ENCODE assay signal across 8 cellular contexts in the genomic region with DNA sequence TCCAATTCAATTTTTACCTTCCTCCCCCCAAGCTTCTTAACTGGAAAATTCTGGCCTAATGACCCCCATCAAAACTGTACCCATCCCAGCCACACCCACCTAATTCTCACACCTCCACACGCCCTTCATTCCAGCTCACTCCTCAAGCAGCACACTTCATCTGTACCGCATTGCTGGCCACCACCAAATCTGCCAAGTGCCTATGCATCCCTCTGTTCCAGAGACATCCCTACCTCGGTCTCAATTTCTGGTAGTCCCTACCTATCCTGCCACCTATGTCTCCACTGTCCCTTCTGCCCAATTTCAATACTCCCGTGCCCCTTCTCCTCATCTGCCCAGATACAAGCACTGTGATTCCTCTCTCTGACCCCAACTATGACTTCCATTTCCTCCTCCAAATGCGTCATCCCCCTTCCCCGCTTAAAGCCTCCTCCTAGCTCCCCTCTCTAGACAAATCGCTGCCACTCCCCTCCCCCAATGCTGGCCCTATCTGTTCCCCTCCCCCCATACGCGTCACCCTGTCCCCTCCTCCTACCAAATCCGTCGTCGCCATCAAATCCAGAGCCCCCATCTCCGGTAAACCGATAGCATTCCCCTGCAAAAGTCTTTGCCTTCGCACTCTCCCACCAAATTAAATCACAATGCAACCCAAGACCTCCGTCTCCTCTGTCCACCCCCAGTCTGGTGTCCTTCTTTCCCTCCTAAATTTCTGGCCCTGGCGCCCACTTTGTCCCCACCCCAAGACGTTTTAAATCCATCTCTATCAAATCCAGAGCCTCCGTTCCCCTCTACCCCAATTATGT. TPM values are rescaled to one million over a fixed set of nuclear protein-coding genes. Genes with fewer than 3 reads are reported as not detected.
DNase-seq lines count a peak whose midpoint lies in the region; ATAC-seq, FAIRE-seq and TF ChIP-seq lines count a peak whose summit lies in the region.

No MANE protein-coding gene starts in this region.

- no peaks in the 10 kb centered on the region for H3K9me2 ChIP-seq in HCT116 (ENCODE audit: insufficient read depth)

- no peaks in the 10 kb centered on the region for H3K9me3 Mint-ChIP-seq in central memory CD8-positive, alpha-beta T cell
- no peaks in the 10 kb centered on the region for H3K9me3 Mint-ChIP-seq in mesothelial cell of epicardium

- 22% methylated on average over 16 of the region's 19 CpGs for WGBS in A549 (ENCODE audit: missing lambda C conversion rate)

- no peak for FAIRE-seq in A549 (lab: Jason Lieb, UNC)

- no peak for TF ChIP-seq RAD21 in A549 (conservative IDR thresholded peaks at IDR 0.05 in 1 of 2, IDR thresholded peaks at IDR 0.05 in 1 of 2)
- TF ChIP-seq RAD21 in HCT116 (IDR thresholded peaks at IDR 0.05; ENCODE audit: low read depth): no peak

- peaks cover 8% of the 10 kb centered on the region for H3K27me3 Mint-ChIP-seq in central memory CD8-positive, alpha-beta T cell
- no peaks in the 10 kb centered on the region for H3K27me3 Mint-ChIP-seq in mesothelial cell of epicardium (ENCODE audit: low read depth)

- H4K20me1 ChIP-seq in HCT116 (ENCODE audit: insufficient read depth): peaks cover 11% of the 10 kb centered on the region; the same call in 1 of the 2 replicates

- no peaks in the 10 kb centered on the region for H3K27me3 ChIP-seq in HCT116 (ENCODE audit: insufficient read depth, low read length)

- H3K4me1 ChIP-seq in A549 (peaks cover 25% of the 10 kb centered on the region), HCT116 (ENCODE audit: control insufficient read depth in 1 of 2, insufficient read depth in 2 of 2, low read length in 2 of 2) (peaks cover 7 to 28% of the 10 kb centered on the region in 2 experiments; a peak in 3 of 4 replicates)

- TF ChIP-seq EP300 in A549 (IDR thresholded peaks at IDR 0.05): no peak

- DNase-seq in A549 (ENCODE audit: low read depth in 1 of 2, low spot score in 1 of 2) (peak in 1 of 2 experiments; percentile 41), HCT116 (ENCODE audit: low read depth, low spot score) (peak; percentile 19), T-helper 2 cell (peak in 4 of 5 experiments; percentile 36 to 82 (median 53)), left kidney (ENCODE audit: low read depth, low spot score) (peak; percentile 77), mesothelial cell of epicardium (ENCODE audit: low spot score in 2 of 2, unreplicated experiment in 2 of 2) (no peak)
- peak; percentile 27 for DNase-seq in central memory CD8-positive, alpha-beta T cell (ENCODE audit: low spot score in 2 of 2)
- peak in 2 of 3 experiments; percentile 28 to 29 for DNase-seq in stimulated activated CD4-positive, alpha-beta T cell treated with anti-CD3 and anti-CD28 coated beads, TNF-alpha, amount 100 ng/mL, for 4 hours (ENCODE audit: low read depth in 3 of 3)

- peaks cover 2 to 16% of the 10 kb centered on the region in 2 experiments; a peak in 2 of 4 replicates for H3K36me3 ChIP-seq in HCT116 (ENCODE audit: control insufficient read depth in 1 of 2, insufficient read depth in 2 of 2, low read length in 2 of 2)

- peaks cover 62% of the 10 kb centered on the region for H3K79me2 ChIP-seq in HCT116 (ENCODE audit: insufficient read depth, low read length)

- POLR2A ChIA-PET in A549 (lab: Yijun Ruan, JAX): no interaction called here
- POLR2A ChIA-PET in HCT116 (lab: Charles Lee): no interaction called here

- intact Hi-C loops in HCT116 (cut with micrococcal nuclease): no loop called here

- no peak for ATAC-seq in A549
- peak; percentile 17; the same call in 1 of the 2 replicates for ATAC-seq in HCT116
- ATAC-seq in central memory CD8-positive, alpha-beta T cell (replicated peaks; ENCODE audit: extremely low read depth, poor library complexity, severe bottlenecking): no peak
- no peak for ATAC-seq in GM18858 (IDR thresholded peaks at IDR 0.05; ENCODE audit: unreplicated experiment)

- no TSS peak for BruUV-seq in HCT116 (replicated peaks; lab: Mats Ljungman, UMichigan)

- peaks cover 9% of the 10 kb centered on the region for H3K36me3 Mint-ChIP-seq in central memory CD8-positive, alpha-beta T cell (ENCODE audit: insufficient read depth)
- H3K36me3 Mint-ChIP-seq in mesothelial cell of epicardium: no peaks in the 10 kb centered on the region

- no peak overlapping the region for H3K27ac Mint-ChIP-seq in central memory CD8-positive, alpha-beta T cell (ENCODE audit: low read depth)
- H3K27ac Mint-ChIP-seq in mesothelial cell of epicardium: no peak overlapping the region

- H3K4me3 Mint-ChIP-seq in central memory CD8-positive, alpha-beta T cell: no peak overlapping the region
- H3K4me3 Mint-ChIP-seq in mesothelial cell of epicardium: no peak overlapping the region

- H3K27ac ChIP-seq in A549 (peak overlapping the region; percentile 98 to 100), HCT116 (ENCODE audit: low read depth, low read length) (peak overlapping the region; percentile 87)

- H3K9me3 ChIP-seq in A549 (no peaks in the 10 kb centered on the region), HCT116 (ENCODE audit: control insufficient read depth in 1 of 2, insufficient read depth in 1 of 2, low read depth in 1 of 2, low read length in 2 of 2) (no peaks in the 10 kb centered on the region)

- H3K9ac ChIP-seq in HCT116 (ENCODE audit: low read length): peak overlapping the region; percentile 99

- no peak for TF ChIP-seq POLR2A in A549 (IDR thresholded peaks at IDR 0.05; ENCODE audit: low read length)
- no peak for TF ChIP-seq POLR2A in HCT116 (IDR thresholded peaks at IDR 0.05; ENCODE audit: borderline replicate concordance, extremely low read depth, insufficient read depth, insufficient read length)

- H3K4me3 ChIP-seq in A549 (peak overlapping the region; percentile 100), HCT116 (replicated peaks in 1 of 2; ENCODE audit: low read depth in 1 of 2, low read length in 2 of 2) (peak overlapping the region; percentile 98)

- RAD21 ChIA-PET in HCT116 (lab: Charles Lee; ENCODE audit: low non-redundant PET in 1 of 2, low total read pairs in 2 of 2, uncharacterized antibody in 2 of 2, unreplicated experiment in 2 of 2): no interaction called here

- peaks cover 35% of the 10 kb centered on the region for H3K4me1 Mint-ChIP-seq in central memory CD8-positive, alpha-beta T cell
- peaks cover 35% of the 10 kb centered on the region for H3K4me1 Mint-ChIP-seq in mesothelial cell of epicardium

- H3K4me2 ChIP-seq in A549 (peak overlapping the region; percentile 96), HCT116 (ENCODE audit: low read length) (peak overlapping the region; percentile 97)

- CTCF ChIA-PET in A549 (lab: Yijun Ruan, JAX): no interaction called here
- CTCF ChIA-PET in HCT116 (lab: Charles Lee): no interaction called here

- TF ChIP-seq CTCF in A549 (IDR thresholded peaks at IDR 0.05) (no peak), HCT116 (IDR thresholded peaks at IDR 0.05 in 2 of 3, conservative IDR thresholded peaks at IDR 0.05 in 1 of 3; ENCODE audit: borderline replicate concordance in 1 of 3, insufficient read depth in 1 of 3, low read depth in 2 of 3, low read length in 2 of 3) (no peak), mesothelial cell of epicardium (IDR thresholded peaks at IDR 0.05; ENCODE audit: unreplicated experiment) (no peak)

- no peak overlapping the region for H2AFZ ChIP-seq in HCT116 (ENCODE audit: low read depth, low read length, poor library complexity, severe bottlenecking)

TF ChIP-seq in A549, 52 proteins besides CTCF, POLR2A, EP300 and RAD21 (continues in another document):
- TF ChIP-seq, protein P1, sequence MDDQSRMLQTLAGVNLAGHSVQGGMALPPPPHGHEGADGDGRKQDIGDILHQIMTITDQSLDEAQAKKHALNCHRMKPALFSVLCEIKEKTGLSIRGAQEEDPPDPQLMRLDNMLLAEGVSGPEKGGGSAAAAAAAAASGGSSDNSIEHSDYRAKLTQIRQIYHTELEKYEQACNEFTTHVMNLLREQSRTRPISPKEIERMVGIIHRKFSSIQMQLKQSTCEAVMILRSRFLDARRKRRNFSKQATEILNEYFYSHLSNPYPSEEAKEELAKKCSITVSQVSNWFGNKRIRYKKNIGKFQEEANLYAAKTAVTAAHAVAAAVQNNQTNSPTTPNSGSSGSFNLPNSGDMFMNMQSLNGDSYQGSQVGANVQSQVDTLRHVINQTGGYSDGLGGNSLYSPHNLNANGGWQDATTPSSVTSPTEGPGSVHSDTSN (IDR thresholded peaks at IDR 0.05): no peak

TF ChIP-seq in HCT116, 20 proteins besides CTCF, POLR2A, EP300 and RAD21 (continues in another document):
- TF ChIP-seq SIN3A (IDR thresholded peaks at IDR 0.05; ENCODE audit: low read depth): no peak
- no peak for TF ChIP-seq ZNF274 (IDR thresholded peaks at IDR 0.05; ENCODE audit: low read depth, low read length)
- TF ChIP-seq ZFX (IDR thresholded peaks at IDR 0.05): no peak
- TF ChIP-seq, protein P2, sequence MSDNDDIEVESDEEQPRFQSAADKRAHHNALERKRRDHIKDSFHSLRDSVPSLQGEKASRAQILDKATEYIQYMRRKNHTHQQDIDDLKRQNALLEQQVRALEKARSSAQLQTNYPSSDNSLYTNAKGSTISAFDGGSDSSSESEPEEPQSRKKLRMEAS (IDR thresholded peaks at IDR 0.05): no peak

RNA-seq across cellular contexts. Expression of a gene that starts 1.2 kb away (rescaled TPM):
- 65.4 and 69.4 TPM in 2 replicates for polyA plus RNA-seq in A549 (2011; rRNA removed)
- polyA plus RNA-seq in A549 (2012; cell fraction: cytosol; rRNA removed): 91.5 and 112 TPM in 2 replicates
- 117 and 143 TPM in 2 replicates for polyA plus RNA-seq in A549 (2012; cell fraction: nucleus; rRNA removed)
- polyA plus RNA-seq in A549 (2017; fragmentation: RNase III; extraction: RNeasy Plus Mini Kit Qiagen cat#74134 plus additional on column Dnase treatment): 99.8 to 112 TPM (median 111 TPM) in 3 replicates
- 86.0 and 88.0 TPM in 2 replicates for polyA minus RNA-seq in A549 (2011; rRNA and poly(A)+ RNA removed)
- 161 TPM for total RNA-seq in HCT116 (2021; ENCODE audit: unreplicated experiment)
- polyA plus RNA-seq in HCT116 (2012): 185 and 186 TPM in 2 replicates
- 148 to 153 TPM (median 151 TPM) in 3 replicates for total RNA-seq in mesothelial cell of epicardium

RNA-seq across cellular contexts. Expression of a gene that starts 20.7 kb away (rescaled TPM):
- polyA plus RNA-seq in A549 (2011; rRNA removed): not detected in 2 replicates
- polyA plus RNA-seq in A549 (2012; cell fraction: cytosol; rRNA removed): not detected in 2 replicates
- polyA plus RNA-seq in A549 (2012; cell fraction: nucleus; rRNA removed): 0.06 TPM in 1 of 2 replicates, not detected in the other
- polyA plus RNA-seq in A549 (2017; fragmentation: RNase III; extraction: RNeasy Plus Mini Kit Qiagen cat#74134 plus additional on column Dnase treatment): not detected in 3 replicates
- not detected in 2 replicates for polyA minus RNA-seq in A549 (2011; rRNA and poly(A)+ RNA removed)
- 0.10 TPM for total RNA-seq in HCT116 (2021; ENCODE audit: unreplicated experiment)
- polyA plus RNA-seq in HCT116 (2012): 0.22 and 0.41 TPM in 2 replicates
- total RNA-seq in mesothelial cell of epicardium: not detected in 3 replicates

RNA-seq across cellular contexts. Expression of a gene that starts 30.2 kb away (rescaled TPM):
- polyA plus RNA-seq in A549 (2011; rRNA removed) (not detected in 2 replicates), A549 (2017; fragmentation: RNase III; extraction: RNeasy Plus Mini Kit Qiagen cat#74134 plus additional on column Dnase treatment) (not detected in 3 replicates)
- polyA plus RNA-seq in A549 (2012; cell fraction: cytosol; rRNA removed): 0.05 TPM in 1 of 2 replicates, not detected in the other
- 0.02 TPM in 1 of 2 replicates, not detected in the other for polyA plus RNA-seq in A549 (2012; cell fraction: nucleus; rRNA removed)
- polyA minus RNA-seq in A549 (2011; rRNA and poly(A)+ RNA removed): not detected in 2 replicates
- total RNA-seq in HCT116 (2021; ENCODE audit: unreplicated experiment) (0.59 TPM), mesothelial cell of epicardium (not detected in 3 replicates)
- polyA plus RNA-seq in HCT116 (2012): 0.11 and 0.39 TPM in 2 replicates

Comparison
In these comparisons a context has a peak if more than half of its experiments do, and no peak if none do; other contexts are left out.
1. DNase-seq: peak in HCT116 (single experiment), T-helper 2 cell (4 of 5), central memory CD8-positive, alpha-beta T cell (2 of 2), left kidney (single experiment) and stimulated activated CD4-positive, alpha-beta T cell treated with anti-CD3 and anti-CD28 coated beads, TNF-alpha, amount 100 ng/mL, for 4 hours (2 of 3); none in mesothelial cell of epicardium (0 of 2).